In the genomic region with DNA sequence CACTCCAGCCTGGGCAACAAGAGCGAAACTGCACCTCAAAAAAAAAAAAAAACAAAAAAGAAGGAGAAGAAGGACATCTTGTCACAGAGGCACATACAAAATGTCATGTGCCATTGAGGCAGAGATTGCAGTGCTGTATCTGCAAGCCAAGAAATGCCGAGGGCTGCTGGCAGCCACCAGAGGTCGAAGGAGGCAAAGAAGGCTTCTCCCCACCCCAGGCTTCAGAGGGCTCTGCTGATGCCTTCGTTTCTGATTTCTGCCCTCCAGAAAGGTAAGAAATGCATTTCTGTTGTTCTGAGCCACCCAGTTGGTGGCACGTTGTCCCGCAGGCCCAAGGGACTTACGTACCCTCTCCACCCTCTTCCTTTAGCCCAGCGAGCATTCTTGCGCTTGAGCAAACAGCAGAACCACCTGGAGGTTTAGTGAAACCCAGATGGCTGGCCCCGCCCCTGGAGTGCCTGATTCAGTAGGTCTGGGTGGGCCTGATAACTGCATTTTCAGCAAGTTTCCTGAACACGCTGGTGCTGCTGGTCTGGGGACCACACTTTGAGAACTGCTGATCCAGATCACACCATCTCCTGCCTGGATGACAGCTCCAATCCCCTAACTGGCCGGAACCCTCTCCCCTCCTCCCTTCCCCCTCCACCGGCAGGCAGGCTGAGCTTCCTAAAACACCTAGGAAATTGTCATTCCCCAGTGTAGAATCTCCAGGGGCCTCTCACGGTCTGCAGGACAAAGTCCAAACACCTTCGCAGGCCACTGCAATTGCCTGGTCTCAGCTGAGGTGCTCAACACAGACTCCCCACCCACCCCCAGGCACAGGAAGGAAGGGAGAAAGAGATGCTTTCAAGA, we compare ENCODE assay signal across 8 cellular contexts. TPM values are rescaled to one million over a fixed set of nuclear protein-coding genes. Genes with fewer than 3 reads are reported as not detected.
A peak's percentile ranks its signal among the peaks of the same experiment; 100 is the strongest.
DNase-seq lines count a peak whose midpoint lies in the region; ATAC-seq and TF ChIP-seq lines count a peak whose summit lies in the region.

No MANE protein-coding gene starts in this region.

- POLR2A ChIA-PET in activated CD4-positive, alpha-beta memory T cell treated with anti-CD3 and anti-CD28 coated beads for 36 hours (lab: Charles Lee): no interaction called here

- no peaks in the 10 kb centered on the region for H3K27me3 Mint-ChIP-seq in activated CD4-positive, alpha-beta memory T cell treated with anti-CD3 and anti-CD28 coated beads for 36 hours

- ATAC-seq in GM18858 (IDR thresholded peaks at IDR 0.05; ENCODE audit: unreplicated experiment): peak; percentile 80
- ATAC-seq in right lobe of liver: peak; percentile 11 to 66 (median 54)

- H3K27ac ChIP-seq in right lobe of liver: no peak overlapping the region

- no peak for TF ChIP-seq CTCF in right lobe of liver (IDR thresholded peaks at IDR 0.05)

- no peak overlapping the region for H3K27ac Mint-ChIP-seq in activated CD4-positive, alpha-beta memory T cell treated with anti-CD3 and anti-CD28 coated beads for 36 hours

- peaks cover 8% of the 10 kb centered on the region for H3K4me1 Mint-ChIP-seq in activated CD4-positive, alpha-beta memory T cell treated with anti-CD3 and anti-CD28 coated beads for 36 hours (ENCODE audit: low read depth)

- H3K36me3 Mint-ChIP-seq in activated CD4-positive, alpha-beta memory T cell treated with anti-CD3 and anti-CD28 coated beads for 36 hours: no peaks in the 10 kb centered on the region

- no peak overlapping the region for H3K4me3 ChIP-seq in H7 (ENCODE audit: insufficient read depth, low read depth, low read length)
- H3K4me3 ChIP-seq in right lobe of liver: no peak overlapping the region

- 55% methylated on average over 2 of the region's 15 CpGs for WGBS in right lobe of liver (ENCODE audit: insufficient coverage, low coverage, low lambda C conversion rate, missing lambda C conversion rate)

- intact Hi-C loops in right lobe of liver (cut with DNase I): loop anchor here in 1 of 2 donors (10.0 kb wide), 1 partner anchor 80 kb away; no protein-coding TSS in a partner anchor
- intact Hi-C loops in activated CD4-positive, alpha-beta memory T cell treated with anti-CD3 and anti-CD28 coated beads for 36 hours (cut with micrococcal nuclease): no loop called here

- H3K4me1 ChIP-seq in right lobe of liver: peaks cover 0 to 24% (median 3%) of the 10 kb centered on the region in 4 donors

- DNase-seq in H7 (peak; percentile 61), NCI-H1436 (lab: John Stamatoyannopoulos, UW) (peak; percentile 79), right lobe of liver (peak in 1 of 3 donors; percentile 40), GM03348 (ENCODE audit: low spot score) (no peak), amniotic stem cell (lab: John Stamatoyannopoulos, UW) (no peak)
- no peak for DNase-seq in activated CD4-positive, alpha-beta memory T cell treated with anti-CD3 and anti-CD28 coated beads for 36 hours
- no peak for DNase-seq in stimulated activated CD4-positive, alpha-beta T cell treated with anti-CD3 and anti-CD28 coated beads, Interleukin-4, amount 100 ng/mL, for 1 hour

- TF ChIP-seq POLR2A in right lobe of liver (IDR thresholded peaks at IDR 0.05): no peak

- no peaks in the 10 kb centered on the region for H3K9me3 ChIP-seq in right lobe of liver

- H3K27me3 ChIP-seq in H7 (ENCODE audit: control insufficient read depth, insufficient read depth, low read length): no peaks in the 10 kb centered on the region
- no peaks in the 10 kb centered on the region for H3K27me3 ChIP-seq in right lobe of liver

- CTCF ChIA-PET in activated CD4-positive, alpha-beta memory T cell treated with anti-CD3 and anti-CD28 coated beads for 36 hours (lab: Charles Lee): interaction anchor here (0.9 kb wide), 1 partner anchor 56 kb away, joined by 3 read pairs; no protein-coding TSS in a partner anchor

- no peak overlapping the region for H3K4me3 Mint-ChIP-seq in activated CD4-positive, alpha-beta memory T cell treated with anti-CD3 and anti-CD28 coated beads for 36 hours

- H3K36me3 ChIP-seq in H7 (replicated peaks; ENCODE audit: control insufficient read depth, insufficient read depth, low read length) (no peaks in the 10 kb centered on the region), right lobe of liver (no peaks in the 10 kb centered on the region)

- H3K9me3 Mint-ChIP-seq in activated CD4-positive, alpha-beta memory T cell treated with anti-CD3 and anti-CD28 coated beads for 36 hours: no peaks in the 10 kb centered on the region

RNA-seq across cellular contexts. Expression of a gene that starts 21.1 kb away (rescaled TPM):
- 44.9 and 45.1 TPM in 2 replicates for total RNA-seq in H7 (2014; rRNA removed; shearing (Covaris generic))
- total RNA-seq in right lobe of liver: 100 to 1,000 TPM; 128 to 359 (median 214) TPM
- 10 to 100 TPM; 11.4 to 12.8 TPM for total RNA-seq in activated CD4-positive, alpha-beta memory T cell treated with anti-CD3 and anti-CD28 coated beads for 36 hours

RNA-seq across cellular contexts. Expression of a gene that starts 29.6 kb away (rescaled TPM):
- total RNA-seq in H7 (2014; rRNA removed; shearing (Covaris generic)): 1,051 and 1,131 TPM in 2 replicates
- total RNA-seq in right lobe of liver: 1,000 to 10,000 TPM in 1 of 6 experiments, 100 to 1,000 TPM in 5; 390 to 1,023 (median 604) TPM
- 100 to 1,000 TPM; 940 to 950 TPM for total RNA-seq in activated CD4-positive, alpha-beta memory T cell treated with anti-CD3 and anti-CD28 coated beads for 36 hours

Comparison
In these comparisons a context has a peak if more than half of its experiments do, and no peak if none do; other contexts are left out.
1. DNase-seq: peak in H7 (single experiment) and NCI-H1436 (single experiment); none in activated CD4-positive, alpha-beta memory T cell treated with anti-CD3 and anti-CD28 coated beads for 36 hours (single experiment), stimulated activated CD4-positive, alpha-beta T cell treated with anti-CD3 and anti-CD28 coated beads, Interleukin-4, amount 100 ng/mL, for 1 hour (single experiment), GM03348 (single experiment) and amniotic stem cell (single experiment).